18 cellular contexts compared by ENCODE assay signal in the genomic region with DNA sequence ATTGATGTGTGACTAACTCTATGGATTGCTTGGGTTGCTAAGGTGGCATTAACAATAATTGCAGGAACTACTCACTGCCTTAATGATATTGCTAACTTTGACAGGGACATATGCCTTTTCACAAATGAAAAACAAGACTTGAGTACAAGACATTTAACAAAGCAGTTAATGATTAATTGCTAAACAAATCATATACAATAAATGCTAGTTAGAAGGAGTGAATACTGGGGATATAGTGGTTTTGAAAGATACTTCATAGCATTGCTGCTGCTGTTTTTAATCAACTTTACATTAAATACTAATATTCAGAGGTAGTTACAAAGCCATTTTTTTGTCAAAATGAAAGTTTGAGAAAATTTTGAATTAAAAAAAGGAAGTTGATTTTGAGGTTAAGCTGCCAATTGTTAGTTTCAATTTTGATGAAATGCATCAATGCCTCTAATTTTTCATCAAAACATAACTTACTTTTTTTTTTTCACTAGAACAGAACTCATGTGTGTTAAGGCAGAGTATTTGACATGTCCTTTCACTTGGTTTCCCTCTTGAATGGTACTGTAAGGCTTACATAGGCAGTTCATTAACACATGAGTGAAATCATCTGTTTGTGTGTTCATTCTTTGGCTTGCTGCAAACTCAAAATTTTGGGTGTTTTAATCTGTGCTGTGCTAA.
DNase-seq lines count a peak whose midpoint lies in the region; ATAC-seq and TF ChIP-seq lines count a peak whose summit lies in the region.
"Had no signal": no experiment of that assay in that cellular context is flagged by ENCODE, and none has a peak within 500 bp of the region (broad histone marks: within the 10 kb centered on the region; RNA-seq: fewer than 3 reads in every experiment).

No MANE protein-coding gene starts in this region.

- no peaks in the 10 kb centered on the region for H3K36me3 ChIP-seq in DOHH2 (ENCODE audit: control insufficient read depth, low read length)
- H3K36me3 ChIP-seq: cardiac muscle cell, uterus had no signal

- peak overlapping the region; percentile 46 for H3K4me2 ChIP-seq in DOHH2 (ENCODE audit: low read length)

- in situ Hi-C loops in G401 (cut with HindIII; ENCODE audit: low sequenced_read_pairs), result no loop called here

- H3F3A ChIP-seq in DOHH2 (ENCODE audit: control insufficient read depth, insufficient read depth), result peaks cover 5% of the 10 kb centered on the region; the same call in 1 of the 2 replicates

- peaks cover 43% of the 10 kb centered on the region for H3K4me1 ChIP-seq in DOHH2 (ENCODE audit: control insufficient read depth, low read length)
- H3K4me1 ChIP-seq: uterus had no signal

- no peaks in the 10 kb centered on the region for H3K9me2 ChIP-seq in DOHH2 (replicated peaks; ENCODE audit: control insufficient read depth, low read length)

- no peak for TF ChIP-seq CTCF in DOHH2 (IDR thresholded peaks at IDR 0.05; ENCODE audit: low read depth, low read length, poor library complexity, severe bottlenecking)

- no peaks in the 10 kb centered on the region for H3K79me2 ChIP-seq in DOHH2 (ENCODE audit: control insufficient read depth, low read length)

- H3K9me3 ChIP-seq in DOHH2 (ENCODE audit: control insufficient read depth, insufficient read depth, low read length), result no peaks in the 10 kb centered on the region
- H3K9me3 ChIP-seq: uterus had no signal

- H3K27me3 ChIP-seq in DOHH2 (ENCODE audit: control insufficient read depth, low read length), result no peaks in the 10 kb centered on the region
- H3K27me3 ChIP-seq: cardiac muscle cell, uterus had no signal

- no peaks in the 10 kb centered on the region for H4K20me1 ChIP-seq in DOHH2 (ENCODE audit: control insufficient read depth, insufficient read depth, low read depth, low read length)

- peak overlapping the region; percentile 35 for H3K27ac ChIP-seq in DOHH2 (ENCODE audit: low read depth, low read length)
- H3K27ac ChIP-seq: cardiac muscle cell, uterus had no signal

- DNase-seq in NCI-H1417 treated with DMSO at 0.1 percent for 48 hours (lab: John Stamatoyannopoulos, UW), result peak; percentile 73
- no peak for DNase-seq in COLO829 (ENCODE audit: low spot score)
- no peak for DNase-seq in G401 (ENCODE audit: low spot score)
- DNase-seq: activated naive CD4-positive, alpha-beta T cell; DMS 273 treated with DMSO at 0.1 percent for 48 hours; head of caudate nucleus; KG1; kidney glomerular epithelial cell; NCI-H187; NCI-H774; SHP77; uterus had no signal

- ATAC-seq in GM19452 (IDR thresholded peaks at IDR 0.05; ENCODE audit: unreplicated experiment) (peak; percentile 48), HG02973 (IDR thresholded peaks at IDR 0.05; ENCODE audit: unreplicated experiment) (peak; percentile 57), HG03521 (IDR thresholded peaks at IDR 0.05; ENCODE audit: unreplicated experiment) (no peak), GM21367 (IDR thresholded peaks at IDR 0.05; ENCODE audit: unreplicated experiment) (no peak)

- peak overlapping the region; percentile 19 for H3K4me3 ChIP-seq in DOHH2 (ENCODE audit: low read length)
- H3K4me3 ChIP-seq: cardiac muscle cell, uterus had no signal

Comparison
In these comparisons a context has a peak if more than half of its experiments do, and no peak if none do; other contexts are left out.
1. ATAC-seq: peak in GM19452 (single experiment) and HG02973 (single experiment); none in HG03521 (single experiment) and GM21367 (single experiment).